ENCODE assay signal across 31 cellular contexts in genomic region chr5:96863949-96864649, GRCh38. TPM values are rescaled to one million over a fixed set of nuclear protein-coding genes. Genes with fewer than 3 reads are reported as not detected.
"Had no signal": no experiment of that assay in that cellular context is flagged by ENCODE, and none has a peak within 500 bp of the region (broad histone marks: within the 10 kb centered on the region; RNA-seq: fewer than 3 reads in every experiment).

No MANE protein-coding gene starts in this region.

- H3K27me3 ChIP-seq: ascending aorta, cardiac muscle cell, colonic mucosa, gastrocnemius medialis, hepatocyte, pancreas, uterus had no signal

- H3K27ac Mint-ChIP-seq: activated B cell treated with CpG ODN at 0.5 μM for 24 hours; activated naive CD8-positive, alpha-beta T cell; brain; T-helper 2 cell treated with Interferon-gamma antibody and Interleukin-4, amounts not matched to agents 5 μg/mL and 100 μg/mL, for 36 hours; type B pancreatic cell had no signal

- H3K4me1 ChIP-seq: ascending aorta, colonic mucosa, pancreas, prostate gland, uterus had no signal

- ATAC-seq: gastrocnemius medialis; left colon; pancreas; sciatic nerve; stimulated activated naive CD8-positive, alpha-beta T cell treated with anti-CD3 and anti-CD28 coated beads, Interleukin-15, amount 100 ng/mL, for 72 hours had no signal

- H3K9me3 Mint-ChIP-seq: activated B cell treated with CpG ODN at 0.5 μM for 24 hours; brain; stimulated activated naive CD8-positive, alpha-beta T cell treated with anti-CD3 and anti-CD28 coated beads, Interleukin-15, amount 100 ng/mL, for 72 hours; T-helper 2 cell treated with Interferon-gamma antibody and Interleukin-4, amounts not matched to agents 5 μg/mL and 100 μg/mL, for 36 hours; type B pancreatic cell had no signal

- H3K9me3 ChIP-seq: ascending aorta, colonic mucosa, gastrocnemius medialis, pancreas, prostate gland, uterus had no signal

- H3K4me3 ChIP-seq: ascending aorta, cardiac muscle cell, colonic mucosa, gastrocnemius medialis, hepatocyte, pancreas, prostate gland, skin epidermis, uterus had no signal

- H3K36me3 Mint-ChIP-seq: activated naive CD8-positive, alpha-beta T cell; brain; type B pancreatic cell had no signal

- H3K27ac ChIP-seq: ascending aorta, cardiac muscle cell, colonic mucosa, gastrocnemius medialis, hepatocyte, pancreas, prostate gland, skin epidermis, uterus had no signal

- H3K27me3 Mint-ChIP-seq: activated B cell treated with CpG ODN at 0.5 μM for 24 hours; activated naive CD8-positive, alpha-beta T cell; brain; type B pancreatic cell had no signal

- DNase-seq: activated B cell treated with CpG ODN at 0.5 μM for 24 hours; activated CD4-positive, alpha-beta T cell treated with anti-CD3 and anti-CD28 coated beads, Interleukin-2, amount 50 U/mL, for 4 hours; activated T-cell treated with anti-CD3 and anti-CD28 coated beads for 4 hours; cerebellar nuclear complex; colonic mucosa; effector CD8-positive, alpha-beta T cell; erythroblast; gastrocnemius medialis; glutamatergic neuron; kidney; left colon; mammary epithelial cell; nucleus accumbens; pancreas; retina; stimulated activated CD4-positive, alpha-beta T cell treated with anti-CD3 and anti-CD28 coated beads, Interleukin-12 subunit alpha, Interleukin-12 subunit beta, amount 100 ng/mL, for 4 hours; stimulated activated CD4-positive, alpha-beta T cell treated with anti-CD3 and anti-CD28 coated beads, Interleukin-4, amount 100 ng/mL, for 1 hour; stimulated activated naive CD8-positive, alpha-beta T cell treated with anti-CD3 and anti-CD28 coated beads, Interleukin-15, amount 100 ng/mL, for 72 hours; substantia nigra; uterus had no signal

- H3K4me3 Mint-ChIP-seq: activated B cell treated with CpG ODN at 0.5 μM for 24 hours; activated naive CD8-positive, alpha-beta T cell; brain; stimulated activated naive CD8-positive, alpha-beta T cell treated with anti-CD3 and anti-CD28 coated beads, Interleukin-15, amount 100 ng/mL, for 72 hours; T-helper 2 cell treated with Interferon-gamma antibody and Interleukin-4, amounts not matched to agents 5 μg/mL and 100 μg/mL, for 36 hours; type B pancreatic cell had no signal

- H3K36me3 ChIP-seq: ascending aorta, cardiac muscle cell, colonic mucosa, gastrocnemius medialis, pancreas, prostate gland, uterus had no signal

- H2AFZ ChIP-seq: hepatocyte had no signal

- H3K4me2 ChIP-seq: hepatocyte had no signal

RNA-seq across cellular contexts. Expression of gene ERAP2, which starts 12.2 kb away (rescaled TPM):
- total RNA-seq: cardiac muscle cell had no signal
- polyA plus RNA-seq: neural cell had no signal
